In genomic region chr2:118853647-118854367, GRCh38 we compare ENCODE assay signal across 16 cellular contexts. TPM values are rescaled to one million over a fixed set of nuclear protein-coding genes. Genes with fewer than 3 reads are reported as not detected.
DNase-seq lines count a peak whose midpoint lies in the region; ATAC-seq and TF ChIP-seq lines count a peak whose summit lies in the region.
"Had no signal": no experiment of that assay in that cellular context is flagged by ENCODE, and none has a peak within 500 bp of the region (broad histone marks: within the 10 kb centered on the region; RNA-seq: fewer than 3 reads in every experiment).

No MANE protein-coding gene starts in this region.

- TF ChIP-seq CTCF in WTC11 (IDR thresholded peaks at IDR 0.05) (no peak), CD14-positive monocyte (IDR thresholded peaks at IDR 0.05) (no peak), right lobe of liver (IDR thresholded peaks at IDR 0.05) (no peak)

- no peaks in the 10 kb centered on the region for H3K36me3 ChIP-seq in iPS-20b (ENCODE audit: insufficient read depth, low read depth, low read length)
- H3K36me3 ChIP-seq in skeletal muscle satellite cell (ENCODE audit: insufficient read depth, low read length): no peaks in the 10 kb centered on the region
- H3K36me3 ChIP-seq in right lobe of liver: no peaks in the 10 kb centered on the region

- peak overlapping the region; percentile 89 for H3K4me2 ChIP-seq in skeletal muscle satellite cell (ENCODE audit: low read length)

- H3K9me3 Mint-ChIP-seq in WTC11 (no peaks in the 10 kb centered on the region), CD14-positive monocyte (peaks cover 0 to 40% (median 11%) of the 10 kb centered on the region in 7 donors)
- H3K9me3 Mint-ChIP-seq: effector memory CD8-positive, alpha-beta T cell; HFFc6 had no signal

- H3K36me3 Mint-ChIP-seq in WTC11 (no peaks in the 10 kb centered on the region), CD14-positive monocyte (peaks cover 0 to 2% of the 10 kb centered on the region in 2 donors)

- H3K4me3 ChIP-seq in iPS-20b (ENCODE audit: low read length): peak overlapping the region; percentile 50; the same call in 1 of the 2 replicates
- peak overlapping the region; percentile 79 for H3K4me3 ChIP-seq in skeletal muscle satellite cell (ENCODE audit: low read length)
- no peak overlapping the region for H3K4me3 ChIP-seq in right lobe of liver
- H3K4me3 ChIP-seq: A549 had no signal

- H3K27me3 ChIP-seq in iPS-20b (ENCODE audit: insufficient read depth, low read length): peaks cover 99% of the 10 kb centered on the region
- H3K27me3 ChIP-seq in skeletal muscle satellite cell (ENCODE audit: control insufficient read depth, insufficient read depth, low read length): no peaks in the 10 kb centered on the region
- peaks cover 25 to 72% of the 10 kb centered on the region in 2 donors for H3K27me3 ChIP-seq in right lobe of liver

- peaks cover 100% of the 10 kb centered on the region for H3K27me3 Mint-ChIP-seq in WTC11 (ENCODE audit: low read depth)
- H3K27me3 Mint-ChIP-seq in CD14-positive monocyte (ENCODE audit: low read depth in 3 of 3): peaks cover 97 to 100% (median 100%) of the 10 kb centered on the region in 3 donors

- H3K9me3 ChIP-seq in iPS-20b (ENCODE audit: insufficient read depth, low read depth, low read length) (peaks cover 5% of the 10 kb centered on the region; the same call in 1 of the 2 replicates), skeletal muscle satellite cell (replicated peaks; ENCODE audit: low read length) (no peaks in the 10 kb centered on the region), right lobe of liver (no peaks in the 10 kb centered on the region)
- H3K9me3 ChIP-seq: A549 had no signal

- H3K4me1 ChIP-seq in iPS-20b (ENCODE audit: insufficient read depth, low read length): peaks cover 7% of the 10 kb centered on the region; the same call in 1 of the 2 replicates
- H3K4me1 ChIP-seq in skeletal muscle satellite cell (ENCODE audit: control insufficient read depth, insufficient read depth, low read length): peaks cover 12% of the 10 kb centered on the region
- peaks cover 0 to 11% (median 4%) of the 10 kb centered on the region in 4 donors for H3K4me1 ChIP-seq in right lobe of liver

- ATAC-seq in WTC11: no peak
- ATAC-seq in right lobe of liver: no peak
- ATAC-seq: A549; effector memory CD8-positive, alpha-beta T cell had no signal

- H3K4me1 Mint-ChIP-seq in WTC11 (peaks cover 63% of the 10 kb centered on the region), CD14-positive monocyte (peaks cover 24% of the 10 kb centered on the region)

- no peak for TF ChIP-seq POLR2A in right lobe of liver (IDR thresholded peaks at IDR 0.05)

- H3K27ac Mint-ChIP-seq in WTC11: no peak overlapping the region
- peak overlapping the region in 1 of 7 donors; percentile 55 for H3K27ac Mint-ChIP-seq in CD14-positive monocyte
- H3K27ac Mint-ChIP-seq: effector memory CD8-positive, alpha-beta T cell; HFFc6 had no signal

- CTCF ChIA-PET in WTC11 (lab: Charles Lee): interaction anchor here (0.7 to 2.2 kb wide), 5 partner anchors 9 to 90 kb away, joined by 3 to 62 read pairs (median 15); partner anchors contain the start of gene EN1

- POLR2A ChIA-PET in WTC11 (lab: Charles Lee): no interaction called here

- no peak overlapping the region for H3K27ac ChIP-seq in iPS-20b (ENCODE audit: low read length)
- H3K27ac ChIP-seq in right lobe of liver: no peak overlapping the region

- peak overlapping the region; percentile 59 for H3K4me3 Mint-ChIP-seq in WTC11
- peak overlapping the region in 1 of 2 donors; percentile 89 for H3K4me3 Mint-ChIP-seq in CD14-positive monocyte
- H3K4me3 Mint-ChIP-seq: HFFc6 had no signal

- WGBS in right lobe of liver (ENCODE audit: insufficient coverage, low coverage, low lambda C conversion rate, missing lambda C conversion rate): 6% methylated on average over 40 of the region's 46 CpGs

- H3K9ac ChIP-seq in iPS-20b (ENCODE audit: low read depth, low read length) (no peak overlapping the region), skeletal muscle satellite cell (ENCODE audit: low read depth, low read length) (peak overlapping the region; percentile 83)

- intact Hi-C loops in CD14-positive monocyte (cut with micrococcal nuclease): loop anchor here in 1 of 2 donors (10.0 kb wide), 1 partner anchor 809 kb away; no protein-coding TSS in a partner anchor
- intact Hi-C loops in right lobe of liver (cut with DNase I): loop anchor here in 1 of 2 donors (10.0 kb wide), 1 partner anchor 649 kb away; no protein-coding TSS in a partner anchor

- DNase-seq in activated CD4-positive, alpha-beta T cell treated with anti-CD3 and anti-CD28 coated beads for 1 hour: peak; percentile 2
- DNase-seq in activated CD4-positive, alpha-beta T cell treated with anti-CD3 and anti-CD28 coated beads for 4 hours: no peak
- no peak for DNase-seq in WTC11 (ENCODE audit: low spot score)
- DNase-seq in RPMI8226: no peak
- DNase-seq in CD14-positive monocyte (ENCODE audit: low spot score): no peak
- no peak for DNase-seq in right lobe of liver
- DNase-seq: activated CD4-positive, CD25-positive, alpha-beta regulatory T cell treated with anti-CD3 and anti-CD28 coated beads, Interleukin-2, amount 50 U/mL, for 72 hours; activated effector memory CD4-positive, alpha-beta T cell treated with Interleukin-2 at 50 U/mL for 16 hours; effector memory CD8-positive, alpha-beta T cell; HFFc6; NCI-H2227 treated with DMSO at 0.1 percent for 48 hours; OCI-M1 had no signal

TF ChIP-seq in WTC11, 78 proteins besides CTCF, POLR2A, EP300 and RAD21:
- peak; percentile 41 for TF ChIP-seq PRDM15 (CRISPR knock-in tag; IDR thresholded peaks at IDR 0.05)
- no peak for TF ChIP-seq ZNF121 (CRISPR knock-in tag; IDR thresholded peaks at IDR 0.05)

RNA-seq across cellular contexts. Expression of gene EN1, which starts 6.4 kb away (rescaled TPM):
- total RNA-seq in WTC11 (2021) (not detected in 3 replicates), right lobe of liver (not detected)
- 3.8 and 6.3 TPM in 2 replicates for total RNA-seq in skeletal muscle satellite cell (2012; rRNA removed)
- polyA plus RNA-seq in CD14-positive monocyte: not detected
- total RNA-seq: bronchial epithelial cell, HFFc6 had no signal

Comparison
In these comparisons a context has a peak if more than half of its experiments do, and no peak if none do; other contexts are left out.
1. H3K4me3 ChIP-seq: peak in iPS-20b (single experiment) and skeletal muscle satellite cell (single experiment); none in right lobe of liver (0 of 3).